In genomic region chr4:4753643-4754042, GRCh38 we compare ENCODE assay signal across 15 cellular contexts.
DNase-seq lines count a peak whose midpoint lies in the region; ATAC-seq, FAIRE-seq and TF ChIP-seq lines count a peak whose summit lies in the region.
"Had no signal": no experiment of that assay in that cellular context is flagged by ENCODE, and none has a peak within 500 bp of the region (broad histone marks: within the 10 kb centered on the region; RNA-seq: fewer than 3 reads in every experiment).

No MANE protein-coding gene starts in this region.

- CTCF ChIA-PET in HEK293 (lab: Yijun Ruan, JAX) (interaction anchor here (0.6 to 0.7 kb wide), 2 partner anchors 20 to 50 kb away, joined by 3 to 4 read pairs; no protein-coding TSS in a partner anchor), GM12878 (lab: Yijun Ruan, JAX) (no interaction called here), PC-9 (lab: Charles Lee) (no interaction called here)

- H3K36me3 ChIP-seq in HEK293 (ENCODE audit: control insufficient read depth in 2 of 2, insufficient read depth in 1 of 2, low read length in 2 of 2) (no peaks in the 10 kb centered on the region), GM12878 (ENCODE audit: control insufficient read depth in 2 of 2, insufficient read depth in 2 of 2, low read length in 1 of 2) (no peaks in the 10 kb centered on the region), PC-9 (ENCODE audit: low read depth) (no peaks in the 10 kb centered on the region)
- H3K36me3 ChIP-seq: BLaER1 treated with 17β-estradiol and CSF1 and Interleukin-3, amounts not matched to agents 10 nM and 100 nM; HAP-1 had no signal

- no peaks in the 10 kb centered on the region for H4K20me1 ChIP-seq in GM12878 (ENCODE audit: control insufficient read depth, insufficient read depth)
- no peaks in the 10 kb centered on the region for H4K20me1 ChIP-seq in PC-9 (ENCODE audit: insufficient read depth)

- H3K9ac ChIP-seq in GM12878 (ENCODE audit: control insufficient read depth, insufficient read depth, low read length) = no peak overlapping the region
- H3K9ac ChIP-seq: BLaER1 treated with 17β-estradiol and CSF1 and Interleukin-3, amounts not matched to agents 10 nM and 100 nM; GM23248 had no signal

- TF ChIP-seq POLR2A in GM12878 (IDR thresholded peaks at IDR 0.05; ENCODE audit: low read depth, low read length) = no peak

- no peaks in the 10 kb centered on the region for H3K9me3 Mint-ChIP-seq in mesothelial cell of epicardium
- H3K9me3 Mint-ChIP-seq in stimulated activated effector memory CD8-positive, alpha-beta T cell treated with anti-CD3 and anti-CD28 coated beads, Interleukin-12 subunit alpha, Interleukin-12 subunit beta, amount 100 ng/mL, for 72 hours = no peaks in the 10 kb centered on the region
- H3K9me3 Mint-ChIP-seq: CD8-positive, alpha-beta T cell; HFFc6 had no signal

- TF ChIP-seq RAD21 in GM12878 (IDR thresholded peaks at IDR 0.05; ENCODE audit: insufficient read depth, low read depth, low read length) = no peak

- H3K4me1 ChIP-seq in HEK293 (ENCODE audit: control insufficient read depth, insufficient read depth, low read length) (peaks cover 11% of the 10 kb centered on the region), GM12878 (ENCODE audit: control insufficient read depth, insufficient read depth, low read length) (peaks cover 5% of the 10 kb centered on the region), PC-9 (replicated peaks; ENCODE audit: insufficient read depth) (peaks cover 14% of the 10 kb centered on the region; the same call in 1 of the 2 replicates)
- H3K4me1 ChIP-seq: HAP-1 had no signal

- H3K27me3 ChIP-seq in GM12878 (replicated peaks in 1 of 2; ENCODE audit: control insufficient read depth in 2 of 2, insufficient read depth in 2 of 2, low read length in 1 of 2) (no peaks in the 10 kb centered on the region), PC-9 (ENCODE audit: insufficient read depth, low read depth) (no peaks in the 10 kb centered on the region)

- no peak overlapping the region for H3K4me2 ChIP-seq in GM12878 (ENCODE audit: control insufficient read depth, insufficient read depth)
- no peak overlapping the region for H3K4me2 ChIP-seq in PC-9

- ATAC-seq in GM12878 (no peak), GM18511 (IDR thresholded peaks at IDR 0.05; ENCODE audit: unreplicated experiment) (no peak)
- no peak for ATAC-seq in stimulated activated effector memory CD8-positive, alpha-beta T cell treated with anti-CD3 and anti-CD28 coated beads, Interleukin-12 subunit alpha, Interleukin-12 subunit beta, amount 100 ng/mL, for 72 hours
- ATAC-seq: CD8-positive, alpha-beta T cell had no signal

- WGBS in GM12878 (ENCODE audit: insufficient coverage, insufficient replicate concordance, low lambda C conversion rate, missing lambda C conversion rate) = 52% methylated on average over 7 of the region's 7 CpGs

- no peaks in the 10 kb centered on the region for H3F3A ChIP-seq in PC-9 (ENCODE audit: insufficient read depth, low read depth)

- no TSS peak for BruUV-seq in GM12878 (replicated peaks; lab: Mats Ljungman, UMichigan)
- no TSS peak for BruUV-seq in PC-9 (replicated peaks; lab: Mats Ljungman, UMichigan)

- H3K36me3 Mint-ChIP-seq in mesothelial cell of epicardium = no peaks in the 10 kb centered on the region
- no peaks in the 10 kb centered on the region for H3K36me3 Mint-ChIP-seq in stimulated activated effector memory CD8-positive, alpha-beta T cell treated with anti-CD3 and anti-CD28 coated beads, Interleukin-12 subunit alpha, Interleukin-12 subunit beta, amount 100 ng/mL, for 72 hours
- H3K36me3 Mint-ChIP-seq: CD8-positive, alpha-beta T cell had no signal

- H3K27ac Mint-ChIP-seq in mesothelial cell of epicardium = peak overlapping the region; percentile 58
- H3K27ac Mint-ChIP-seq in stimulated activated effector memory CD8-positive, alpha-beta T cell treated with anti-CD3 and anti-CD28 coated beads, Interleukin-12 subunit alpha, Interleukin-12 subunit beta, amount 100 ng/mL, for 72 hours = no peak overlapping the region
- H3K27ac Mint-ChIP-seq: B cell; CD8-positive, alpha-beta T cell; HFFc6 had no signal

- TF ChIP-seq EP300 in GM12878 (IDR thresholded peaks at IDR 0.05; ENCODE audit: borderline replicate concordance in 1 of 2, control insufficient read depth in 1 of 2, low read depth in 2 of 2, low read length in 2 of 2) = no peak

- H3K9me2 ChIP-seq in PC-9 (ENCODE audit: insufficient read depth) = no peaks in the 10 kb centered on the region

- POLR2A ChIA-PET in HEK293 (lab: Yijun Ruan, JAX) = no interaction called here
- POLR2A ChIA-PET in GM12878 (lab: Charles Lee) = no interaction called here
- POLR2A ChIA-PET in PC-9 (lab: Charles Lee; ENCODE audit: unreplicated experiment) = no interaction called here

- H3K4me3 ChIP-seq in HEK293 (ENCODE audit: low read depth, low read length) = no peak overlapping the region
- no peak overlapping the region for H3K4me3 ChIP-seq in GM12878
- H3K4me3 ChIP-seq in PC-9 = no peak overlapping the region
- H3K4me3 ChIP-seq: BLaER1 treated with 17β-estradiol and CSF1 and Interleukin-3, amounts not matched to agents 10 nM and 100 nM; GM23248; HAP-1 had no signal

- H3K79me2 ChIP-seq in GM12878 (ENCODE audit: control insufficient read depth, insufficient read depth, low read length) = no peaks in the 10 kb centered on the region
- no peaks in the 10 kb centered on the region for H3K79me2 ChIP-seq in PC-9 (ENCODE audit: low read depth)

- H3K4me3 Mint-ChIP-seq in mesothelial cell of epicardium = no peak overlapping the region
- H3K4me3 Mint-ChIP-seq in stimulated activated effector memory CD8-positive, alpha-beta T cell treated with anti-CD3 and anti-CD28 coated beads, Interleukin-12 subunit alpha, Interleukin-12 subunit beta, amount 100 ng/mL, for 72 hours = no peak overlapping the region
- H3K4me3 Mint-ChIP-seq: B cell; CD8-positive, alpha-beta T cell; HFFc6 had no signal

- RAD21 ChIA-PET in GM12878 (lab: Charles Lee; ENCODE audit: unreplicated experiment) = no interaction called here

- no peak for FAIRE-seq in GM12878 (lab: Jason Lieb, UNC)

- no peak for DNase-seq in GM12878 (ENCODE audit: low read depth, low spot score)
- no peak for DNase-seq in mesothelial cell of epicardium (ENCODE audit: low spot score in 2 of 2, unreplicated experiment in 2 of 2)
- no peak for DNase-seq in stimulated activated effector memory CD8-positive, alpha-beta T cell treated with anti-CD3 and anti-CD28 coated beads, Interleukin-12 subunit alpha, Interleukin-12 subunit beta, amount 100 ng/mL, for 72 hours (ENCODE audit: low spot score in 2 of 2)
- no peak for DNase-seq in PC-9
- DNase-seq: Calu3; CD8-positive, alpha-beta T cell; DMS79 treated with DMSO at 0.1 percent for 48 hours; GF-D8; GM23248 had no signal

- intact Hi-C loops in GM12878 (cut with micrococcal nuclease; ENCODE audit: unreplicated experiment) (no loop called here), PC-9 (cut with micrococcal nuclease; ENCODE audit: unreplicated experiment) (no loop called here)

- H3K9me3 ChIP-seq in HEK293 (ENCODE audit: control insufficient read depth, insufficient read depth, low read depth, low read length) = no peaks in the 10 kb centered on the region
- H3K9me3 ChIP-seq in GM12878 (replicated peaks; ENCODE audit: control insufficient read depth, insufficient read depth, low read length) = no peaks in the 10 kb centered on the region
- H3K9me3 ChIP-seq in PC-9 (ENCODE audit: insufficient read depth, low read depth) = no peaks in the 10 kb centered on the region
- H3K9me3 ChIP-seq: HAP-1 had no signal

- H3K27ac ChIP-seq in HEK293 (ENCODE audit: extremely low read depth, low read depth, low read length) = peak overlapping the region; percentile 11; the same call in 1 of the 2 replicates
- no peak overlapping the region for H3K27ac ChIP-seq in GM12878 (ENCODE audit: control insufficient read depth, insufficient read depth)
- H3K27ac ChIP-seq in PC-9 = no peak overlapping the region
- H3K27ac ChIP-seq: BLaER1 treated with 17β-estradiol and CSF1 and Interleukin-3, amounts not matched to agents 10 nM and 100 nM; GM23248 had no signal

- H3K4me1 Mint-ChIP-seq in mesothelial cell of epicardium = peaks cover 39% of the 10 kb centered on the region
- H3K4me1 Mint-ChIP-seq in stimulated activated effector memory CD8-positive, alpha-beta T cell treated with anti-CD3 and anti-CD28 coated beads, Interleukin-12 subunit alpha, Interleukin-12 subunit beta, amount 100 ng/mL, for 72 hours = no peaks in the 10 kb centered on the region
- H3K4me1 Mint-ChIP-seq: B cell had no signal

- SMC1A ChIA-PET in GM12878 (lab: Charles Lee; ENCODE audit: uncharacterized antibody, unreplicated experiment) = interaction anchor here (1.0 kb wide), 1 partner anchor 8 kb away, joined by 4 read pairs; no protein-coding TSS in a partner anchor

- no peak overlapping the region for H2AFZ ChIP-seq in GM12878 (ENCODE audit: control insufficient read depth, low read depth, low read length)
- no peak overlapping the region for H2AFZ ChIP-seq in PC-9
- H2AFZ ChIP-seq: GM23248 had no signal

- TF ChIP-seq CTCF in HEK293 (tag by site-specific recombination; IDR thresholded peaks at IDR 0.05) = no peak
- no peak for TF ChIP-seq CTCF in GM12878 (IDR thresholded peaks at IDR 0.05 in 2 of 3, conservative IDR thresholded peaks at IDR 0.05 in 1 of 3; ENCODE audit: control insufficient read depth in 2 of 3, extremely low read depth in 1 of 3, insufficient read depth in 1 of 3, low read depth in 3 of 3, low read length in 3 of 3)
- no peak for TF ChIP-seq CTCF in mesothelial cell of epicardium (IDR thresholded peaks at IDR 0.05; ENCODE audit: unreplicated experiment)
- no peak for TF ChIP-seq CTCF in PC-9 (conservative IDR thresholded peaks at IDR 0.05)

- in situ Hi-C loops in GM12878 (cut with MboI) = no loop called here

- peaks cover 2% of the 10 kb centered on the region for H3K27me3 Mint-ChIP-seq in mesothelial cell of epicardium (ENCODE audit: low read depth)

TF ChIP-seq in HEK293, 187 proteins besides CTCF, POLR2A, EP300 and RAD21 (continues in another document):
- TF ChIP-seq GLIS2 (tag by site-specific recombination; IDR thresholded peaks at IDR 0.05) (no peak), ZNF214 (tag by site-specific recombination; IDR thresholded peaks at IDR 0.05; ENCODE audit: borderline replicate concordance) (no peak), KLF9 (tag by site-specific recombination; IDR thresholded peaks at IDR 0.05; ENCODE audit: low read depth) (peak; percentile 44; the same call in 1 of the 2 replicates)

TF ChIP-seq in GM12878, 131 proteins besides CTCF, POLR2A, EP300 and RAD21 (continues in another document):
- TF ChIP-seq CREM (IDR thresholded peaks at IDR 0.05; ENCODE audit: low read depth) = no peak
